Comparison of ENCODE assay signal across 1 cellular context in the genomic region with DNA sequence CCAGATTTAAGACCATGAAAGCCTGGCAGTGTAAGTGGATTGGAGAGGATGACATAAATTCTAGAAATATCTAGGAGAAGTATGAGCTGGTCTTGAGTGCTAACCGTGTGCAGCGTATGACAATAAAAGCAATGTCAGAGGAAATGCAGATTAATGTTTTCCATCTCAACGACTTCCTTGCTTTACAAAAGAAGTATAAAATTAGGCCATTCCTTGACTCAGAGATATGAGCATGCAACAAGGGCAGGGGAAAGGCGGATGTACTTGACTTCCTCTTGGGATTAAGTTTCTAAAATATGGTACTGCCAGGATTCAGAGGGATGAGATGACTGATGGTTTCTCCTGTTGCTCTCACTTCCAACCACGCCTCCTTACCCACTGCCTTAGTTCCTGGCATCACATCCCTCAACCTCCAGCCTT.
TF ChIP-seq lines count a peak whose summit lies in the region.

No MANE protein-coding gene starts in this region.

TF ChIP-seq in IMR-90, 13 proteins besides CTCF, POLR2A, EP300 and RAD21 (continued from another document):
- TF ChIP-seq BHLHE40 (IDR thresholded peaks at IDR 0.05; ENCODE audit: low read depth, low read length) (no peak), CEBPB (IDR thresholded peaks at IDR 0.05; ENCODE audit: low read depth, low read length) (no peak), RFX5 (IDR thresholded peaks at IDR 0.05; ENCODE audit: low read depth, low read length) (no peak), MXI1 (IDR thresholded peaks at IDR 0.05; ENCODE audit: borderline replicate concordance, low read depth, low read length) (no peak), SMC3 (IDR thresholded peaks at IDR 0.05; ENCODE audit: low read depth, low read length) (no peak)
